ENCODE assay signal across 1 cellular context in genomic region chr16:23836404-23837291, GRCh38.
TF ChIP-seq lines count a peak whose summit lies in the region.

No MANE protein-coding gene starts in this region.

TF ChIP-seq in K562, 482 proteins besides CTCF, POLR2A, EP300 and RAD21 (continued from another document and continues in another):
- TF ChIP-seq ZNF592 (IDR thresholded peaks at IDR 0.05) (peak; percentile 46), AFF1 (IDR thresholded peaks at IDR 0.05; ENCODE audit: low read depth in 1 of 2, partially characterized antibody in 2 of 2) (peak in 1 of 2 experiments; percentile 38), ARID1B (IDR thresholded peaks at IDR 0.05) (peak; percentile 40; the same call in 1 of the 2 replicates), NR4A1 (CRISPR knock-in tag; IDR thresholded peaks at IDR 0.05) (no peak), NR4A1 (tag; IDR thresholded peaks at IDR 0.05) (no peak), SUPT5H (IDR thresholded peaks at IDR 0.05) (peak; percentile 50; the same call in 1 of the 2 replicates), ZNF407 (IDR thresholded peaks at IDR 0.05; ENCODE audit: low read depth) (no peak), RREB1 (CRISPR knock-in tag; IDR thresholded peaks at IDR 0.05) (0 out of 2 replicates have a peak, but pooled peaks have one; percentile 17), ETV1 (tag; conservative IDR thresholded peaks at IDR 0.05; ENCODE audit: low read depth) (peak; percentile 63), SMARCA4 (IDR thresholded peaks at IDR 0.05) (peak; percentile 14; the same call in 1 of the 2 replicates), THRAP3 (IDR thresholded peaks at IDR 0.05; ENCODE audit: borderline replicate concordance) (0 out of 2 replicates have a peak, but pooled peaks have one; percentile 79), PCBP1 (IDR thresholded peaks at IDR 0.05; ENCODE audit: low read depth, low read length, poor library complexity, severe bottlenecking) (peak; percentile 36), RBBP5 (IDR thresholded peaks at IDR 0.05; ENCODE audit: borderline replicate concordance, insufficient read depth, low read length, poor library complexity, severe bottlenecking) (peak; percentile 50), HDAC1 (IDR thresholded peaks at IDR 0.05) (peak in 1 of 2 experiments; percentile 62; a peak in 2 of 4 replicates), RBFOX2 (IDR thresholded peaks at IDR 0.05; ENCODE audit: low read depth, low read length) (peak; percentile 85), ZNF449 (CRISPR knock-in tag; IDR thresholded peaks at IDR 0.05) (no peak), COPS2 (conservative IDR thresholded peaks at IDR 0.05) (no peak), SAP30 (IDR thresholded peaks at IDR 0.05; ENCODE audit: borderline replicate concordance, insufficient read depth, low read depth, low read length, poor library complexity, severe bottlenecking) (peak; percentile 26), ARID2 (IDR thresholded peaks at IDR 0.05) (peak; percentile 54; the same call in 1 of the 2 replicates), TBL1XR1 (IDR thresholded peaks at IDR 0.05; ENCODE audit: low read length in 2 of 2) (peak in 1 of 2 experiments; percentile 27; a peak in 1 of 4 replicates), ZNF586 (CRISPR knock-in tag; conservative IDR thresholded peaks at IDR 0.05) (no peak), PHF20 (IDR thresholded peaks at IDR 0.05; ENCODE audit: partially characterized antibody) (peak; percentile 14), ZBTB34 (CRISPR knock-in tag; IDR thresholded peaks at IDR 0.05) (no peak)
